In genomic region chr15:69224383-69224782, GRCh38 we compare ENCODE assay signal across 23 cellular contexts.
DNase-seq lines count a peak whose midpoint lies in the region; ATAC-seq, FAIRE-seq and TF ChIP-seq lines count a peak whose summit lies in the region.
"Had no signal": no experiment of that assay in that cellular context is flagged by ENCODE, and none has a peak within 500 bp of the region (broad histone marks: within the 10 kb centered on the region; RNA-seq: fewer than 3 reads in every experiment).

No MANE protein-coding gene starts in this region.

- H3K4me3 ChIP-seq in bronchial epithelial cell (ENCODE audit: low read depth, low read length) (no peak overlapping the region), small intestine (ENCODE audit: low read depth in 1 of 2, low read length in 2 of 2) (no peak overlapping the region)
- H3K4me3 ChIP-seq: cardiac muscle cell, heart right ventricle, skin epidermis, suprapubic skin had no signal

- no peaks in the 10 kb centered on the region for H3K27me3 ChIP-seq in bronchial epithelial cell (ENCODE audit: control insufficient read depth, insufficient read depth, low read length)
- H3K27me3 ChIP-seq in small intestine (ENCODE audit: control insufficient read depth in 2 of 2, insufficient read depth in 2 of 2, low read length in 2 of 2): no peaks in the 10 kb centered on the region
- H3K27me3 ChIP-seq: cardiac muscle cell, heart right ventricle, suprapubic skin had no signal

- 13 to 31% (median 28%) methylated on average over 2 of the region's 2 CpGs for WGBS in small intestine, 3 donors

- H3K27ac ChIP-seq in small intestine (ENCODE audit: low read depth in 1 of 2, low read length in 1 of 2): peak overlapping the region in 1 of 2 donors; percentile 37
- H3K27ac ChIP-seq: cardiac muscle cell, heart right ventricle, parathyroid adenoma, skin epidermis, suprapubic skin had no signal

- peak; percentile 19 for DNase-seq in LoVo (ENCODE audit: low spot score)
- DNase-seq in bronchial epithelial cell (ENCODE audit: low read depth): no peak
- peak; percentile 17 for DNase-seq in iris pigment epithelial cell (ENCODE audit: low read depth)
- peak; percentile 98 for DNase-seq in small intestine
- DNase-seq: activated CD4-positive, CD25-positive, alpha-beta regulatory T cell; activated CD8-positive, alpha-beta memory T cell treated with anti-CD3 and anti-CD28 coated beads for 24 hours; effector CD4-positive, alpha-beta T cell; heart right ventricle; Karpas-422; naive B cell; NCI-H1436; NCI-H2227 treated with DMSO at 0.1 percent for 48 hours; SIG-M5; T-helper 2 cell had no signal

- peaks cover 0 to 4% of the 10 kb centered on the region in 2 donors for H3K4me1 ChIP-seq in small intestine (ENCODE audit: control insufficient read depth in 2 of 2, insufficient read depth in 1 of 2, low read depth in 1 of 2, low read length in 1 of 2)
- H3K4me1 ChIP-seq: parathyroid adenoma, suprapubic skin had no signal

- FAIRE-seq in bronchial epithelial cell (lab: Jason Lieb, UNC) (peak; percentile 72), small intestine (lab: Jason Lieb, UNC) (no peak)
- FAIRE-seq: G401.6, GM12892 had no signal

- H3K36me3 ChIP-seq in bronchial epithelial cell (ENCODE audit: control insufficient read depth, insufficient read depth, low read length): no peaks in the 10 kb centered on the region
- no peaks in the 10 kb centered on the region for H3K36me3 ChIP-seq in small intestine (ENCODE audit: control insufficient read depth in 2 of 2, insufficient read depth in 2 of 2, low read length in 2 of 2)
- H3K36me3 ChIP-seq: cardiac muscle cell had no signal

- no peak for TF ChIP-seq CTCF in bronchial epithelial cell (IDR thresholded peaks at IDR 0.05; ENCODE audit: insufficient read depth, low read length, severe bottlenecking)

- no peaks in the 10 kb centered on the region for H3K9me3 ChIP-seq in small intestine (ENCODE audit: control insufficient read depth, low read depth)

- no peak for ATAC-seq in GM21576 (IDR thresholded peaks at IDR 0.05; ENCODE audit: unreplicated experiment)
- no peak for ATAC-seq in GM18867 (IDR thresholded peaks at IDR 0.05; ENCODE audit: unreplicated experiment)
- ATAC-seq in HG02981 (IDR thresholded peaks at IDR 0.05; ENCODE audit: unreplicated experiment): no peak
